ENCODE assay signal across 19 cellular contexts in the genomic region with DNA sequence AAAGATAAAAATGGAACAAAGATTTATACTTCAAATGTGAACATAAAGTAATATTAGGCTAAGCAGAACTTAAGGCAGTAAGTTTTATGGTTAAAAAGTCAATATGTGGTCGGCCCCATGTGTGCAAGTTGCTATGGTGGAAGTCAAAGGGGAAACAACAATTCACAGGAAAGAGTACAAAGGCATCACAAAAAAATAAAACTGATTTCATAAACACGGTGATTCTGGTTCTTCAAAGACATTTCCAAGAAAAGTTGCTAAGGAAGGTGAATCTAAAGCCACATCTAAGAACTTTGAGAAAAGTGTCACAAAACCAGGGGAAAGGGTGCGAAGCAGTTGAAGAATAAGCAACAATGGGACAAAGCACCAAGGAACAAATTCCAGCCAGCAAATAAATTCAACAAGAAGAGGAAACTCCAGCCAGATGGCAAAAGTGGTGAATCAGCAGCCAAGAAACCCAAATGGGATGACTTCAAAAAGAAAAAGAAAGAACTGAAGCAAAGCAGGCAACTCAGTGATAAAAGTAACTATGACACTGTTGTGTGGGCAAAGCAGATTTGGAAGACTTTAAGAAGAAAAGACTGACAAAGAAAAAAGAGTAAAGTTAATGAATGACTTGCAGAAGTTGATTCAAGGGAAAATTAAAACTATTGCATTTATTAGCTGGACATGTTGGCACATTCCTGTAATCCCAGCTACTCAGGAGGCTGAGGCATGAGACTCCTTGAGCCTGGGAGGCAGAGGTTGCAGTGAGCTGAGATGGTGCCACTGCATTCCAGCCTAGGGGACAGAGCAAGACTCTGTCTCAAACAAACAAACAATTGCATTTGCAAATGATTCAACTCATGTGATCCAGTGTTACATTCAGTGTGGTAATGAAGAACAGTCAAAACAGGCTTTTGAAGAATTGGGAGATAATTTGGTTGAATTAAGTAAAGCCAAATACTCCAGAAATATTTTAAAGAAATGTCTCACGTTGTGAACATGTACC. TPM values are rescaled to one million over a fixed set of nuclear protein-coding genes. Genes with fewer than 3 reads are reported as not detected.
DNase-seq lines count a peak whose midpoint lies in the region; ATAC-seq and TF ChIP-seq lines count a peak whose summit lies in the region.
"Had no signal": no experiment of that assay in that cellular context is flagged by ENCODE, and none has a peak within 500 bp of the region (broad histone marks: within the 10 kb centered on the region; RNA-seq: fewer than 3 reads in every experiment).

No MANE protein-coding gene starts in this region.

- H3K36me3 ChIP-seq in osteoblast (ENCODE audit: insufficient read depth, low read length) = no peaks in the 10 kb centered on the region
- no peaks in the 10 kb centered on the region for H3K36me3 ChIP-seq in spleen
- H3K36me3 ChIP-seq: SJCRH30, upper lobe of right lung had no signal

- no peak for TF ChIP-seq POLR2A in spleen (IDR thresholded peaks at IDR 0.05)

- no peaks in the 10 kb centered on the region for H3K79me2 ChIP-seq in osteoblast (ENCODE audit: insufficient read depth, low read length)

- ATAC-seq in effector memory CD8-positive, alpha-beta T cell (replicated peaks) = no peak
- ATAC-seq: upper lobe of right lung had no signal

- peak overlapping the region; percentile 17 for H3K4me3 Mint-ChIP-seq in activated CD4-positive, alpha-beta T cell treated with anti-CD3 and anti-CD28 coated beads, Interleukin-2, amount 10 ng/mL, durations not matched to agents 7 days and 5 days
- H3K4me3 Mint-ChIP-seq in T-helper 1 cell treated with Interleukin-12 subunit alpha and Interleukin-12 subunit beta and Interleukin-4 antibody, amounts not matched to agents 30 μg/mL and 1 μg/mL, for 36 hours = peak overlapping the region; percentile 64
- peak overlapping the region; percentile 26 to 64 for H3K4me3 Mint-ChIP-seq in effector memory CD8-positive, alpha-beta T cell
- H3K4me3 Mint-ChIP-seq: H9, mesothelial cell of epicardium had no signal

- H4K20me1 ChIP-seq in osteoblast (ENCODE audit: insufficient read depth, low read length) = no peaks in the 10 kb centered on the region

- TF ChIP-seq CTCF in osteoblast (IDR thresholded peaks at IDR 0.05; ENCODE audit: extremely low read depth, low read depth, low read length) (no peak), spleen (IDR thresholded peaks at IDR 0.05 in 8 of 11, conservative IDR thresholded peaks at IDR 0.05 in 3 of 11) (no peak)

- peaks cover 3% of the 10 kb centered on the region for H3K27me3 ChIP-seq in osteoblast (ENCODE audit: insufficient read depth, low read length)
- peaks cover 0 to 4% (median 0%) of the 10 kb centered on the region in 7 donors for H3K27me3 ChIP-seq in spleen (replicated peaks in 1 of 7)
- H3K27me3 ChIP-seq: SJCRH30, upper lobe of right lung had no signal

- peaks cover 25% of the 10 kb centered on the region for H3K36me3 Mint-ChIP-seq in activated CD4-positive, alpha-beta T cell treated with anti-CD3 and anti-CD28 coated beads, Interleukin-2, amount 10 ng/mL, durations not matched to agents 7 days and 5 days (ENCODE audit: low read depth)
- H3K36me3 Mint-ChIP-seq in T-helper 1 cell treated with Interleukin-12 subunit alpha and Interleukin-12 subunit beta and Interleukin-4 antibody, amounts not matched to agents 30 μg/mL and 1 μg/mL, for 36 hours (ENCODE audit: low read depth) = peaks cover 21% of the 10 kb centered on the region
- peaks cover 3% of the 10 kb centered on the region for H3K36me3 Mint-ChIP-seq in effector memory CD8-positive, alpha-beta T cell (ENCODE audit: insufficient read depth)
- H3K36me3 Mint-ChIP-seq: mesothelial cell of epicardium had no signal

- H3K4me1 ChIP-seq in osteoblast (ENCODE audit: insufficient read depth, low read length) (no peaks in the 10 kb centered on the region), spleen (peaks cover 0 to 5% (median 0%) of the 10 kb centered on the region in 6 donors)
- H3K4me1 ChIP-seq: SJCRH30, upper lobe of right lung had no signal

- peaks cover 42% of the 10 kb centered on the region for H3K4me1 Mint-ChIP-seq in activated CD4-positive, alpha-beta T cell treated with anti-CD3 and anti-CD28 coated beads, Interleukin-2, amount 10 ng/mL, durations not matched to agents 7 days and 5 days
- peaks cover 38% of the 10 kb centered on the region for H3K4me1 Mint-ChIP-seq in T-helper 1 cell treated with Interleukin-12 subunit alpha and Interleukin-12 subunit beta and Interleukin-4 antibody, amounts not matched to agents 30 μg/mL and 1 μg/mL, for 36 hours (ENCODE audit: low read depth)
- H3K4me1 Mint-ChIP-seq in effector memory CD8-positive, alpha-beta T cell (ENCODE audit: low read depth in 2 of 2) = peaks cover 17 to 21% of the 10 kb centered on the region in 2 donors
- H3K4me1 Mint-ChIP-seq: mesothelial cell of epicardium had no signal

- H3K4me2 ChIP-seq in osteoblast (ENCODE audit: insufficient read depth, low read length) = no peak overlapping the region

- H3K27ac ChIP-seq in osteoblast (ENCODE audit: low read depth, low read length) (no peak overlapping the region), spleen (no peak overlapping the region)
- H3K27ac ChIP-seq: SJCRH30, upper lobe of right lung had no signal

- CTCF ChIA-PET in activated CD4-positive, alpha-beta T cell treated with anti-CD3 and anti-CD28 coated beads, Interleukin-2, amount 10 ng/mL, durations not matched to agents 7 days and 5 days (lab: Charles Lee) = interaction anchor here (0.6 to 1.6 kb wide), 4 partner anchors 67 to 296 kb away, joined by 3 to 5 read pairs (median 3); no protein-coding TSS in a partner anchor

- no peaks in the 10 kb centered on the region for H3K9me3 ChIP-seq in osteoblast (ENCODE audit: low read depth, low read length)
- no peaks in the 10 kb centered on the region for H3K9me3 ChIP-seq in spleen
- H3K9me3 ChIP-seq: SJCRH30, upper lobe of right lung had no signal

- DNase-seq in activated CD4-positive, alpha-beta T cell treated with anti-CD3 and anti-CD28 coated beads, Interleukin-2, amount 10 ng/mL, durations not matched to agents 7 days and 5 days = peak; percentile 43
- no peak for DNase-seq in activated CD4-positive, alpha-beta T cell treated with anti-CD3 and anti-CD28 coated beads, Interleukin-2, amount 50 U/mL, for 4 hours
- no peak for DNase-seq in effector memory CD8-positive, alpha-beta T cell
- peak; percentile 44 for DNase-seq in osteoblast (ENCODE audit: insufficient read length, low spot score, missing footprints)
- DNase-seq in HuH-7 (ENCODE audit: low spot score) = no peak
- no peak for DNase-seq in spleen
- DNase-seq in stimulated activated CD4-positive, alpha-beta T cell treated with anti-CD3 and anti-CD28 coated beads, Interleukin-4, amount 100 ng/mL, for 24 hours = no peak
- DNase-seq: H9; head of caudate nucleus; NCI-H187 treated with DMSO at 0.1 percent for 48 hours; NCI-H446 treated with DMSO at 0.1 percent for 48 hours; SJCRH30; stimulated activated CD4-positive, alpha-beta T cell treated with anti-CD3 and anti-CD28 coated beads, Interleukin-4, amount 100 ng/mL, for 4 hours; upper lobe of right lung had no signal

- peaks cover 25% of the 10 kb centered on the region for H3K27me3 Mint-ChIP-seq in activated CD4-positive, alpha-beta T cell treated with anti-CD3 and anti-CD28 coated beads, Interleukin-2, amount 10 ng/mL, durations not matched to agents 7 days and 5 days
- peaks cover 23% of the 10 kb centered on the region for H3K27me3 Mint-ChIP-seq in T-helper 1 cell treated with Interleukin-12 subunit alpha and Interleukin-12 subunit beta and Interleukin-4 antibody, amounts not matched to agents 30 μg/mL and 1 μg/mL, for 36 hours (ENCODE audit: low read depth)
- no peaks in the 10 kb centered on the region for H3K27me3 Mint-ChIP-seq in effector memory CD8-positive, alpha-beta T cell

- intact Hi-C loops in spleen (cut with DNase I; ENCODE audit: low total_unique reads) = no loop called here

- no peak overlapping the region for H2AFZ ChIP-seq in osteoblast (ENCODE audit: low read length)

- no peak overlapping the region for H3K4me3 ChIP-seq in osteoblast (ENCODE audit: insufficient read depth, low read length)
- no peak overlapping the region for H3K4me3 ChIP-seq in spleen
- H3K4me3 ChIP-seq: SJCRH30, upper lobe of right lung had no signal

- 53 to 61% (median 57%) methylated on average over 4 of the region's 4 CpGs for WGBS in spleen, 5 donors

- peaks cover 13% of the 10 kb centered on the region for H3K9me3 Mint-ChIP-seq in activated CD4-positive, alpha-beta T cell treated with anti-CD3 and anti-CD28 coated beads, Interleukin-2, amount 10 ng/mL, durations not matched to agents 7 days and 5 days
- H3K9me3 Mint-ChIP-seq in T-helper 1 cell treated with Interleukin-12 subunit alpha and Interleukin-12 subunit beta and Interleukin-4 antibody, amounts not matched to agents 30 μg/mL and 1 μg/mL, for 36 hours = peaks cover 3% of the 10 kb centered on the region
- H3K9me3 Mint-ChIP-seq in effector memory CD8-positive, alpha-beta T cell = peaks cover 15 to 19% of the 10 kb centered on the region in 2 donors
- H3K9me3 Mint-ChIP-seq: H9, mesothelial cell of epicardium had no signal

- peak overlapping the region; percentile 81 for H3K27ac Mint-ChIP-seq in activated CD4-positive, alpha-beta T cell treated with anti-CD3 and anti-CD28 coated beads, Interleukin-2, amount 10 ng/mL, durations not matched to agents 7 days and 5 days
- H3K27ac Mint-ChIP-seq in T-helper 1 cell treated with Interleukin-12 subunit alpha and Interleukin-12 subunit beta and Interleukin-4 antibody, amounts not matched to agents 30 μg/mL and 1 μg/mL, for 36 hours = peak overlapping the region; percentile 79
- peak overlapping the region in 1 of 2 donors; percentile 11 for H3K27ac Mint-ChIP-seq in effector memory CD8-positive, alpha-beta T cell
- H3K27ac Mint-ChIP-seq: mesothelial cell of epicardium had no signal

- POLR2A ChIA-PET in activated CD4-positive, alpha-beta T cell treated with anti-CD3 and anti-CD28 coated beads, Interleukin-2, amount 10 ng/mL, durations not matched to agents 7 days and 5 days (lab: Charles Lee) = no interaction called here

RNA-seq across cellular contexts. Expression of a gene that starts 19.5 kb away (rescaled TPM):
- under 1 TPM in 1 of 2 experiments, not detected in 1; 0.07 TPM for total RNA-seq in activated CD4-positive, alpha-beta T cell treated with anti-CD3 and anti-CD28 coated beads, Interleukin-2, amount 10 ng/mL, durations not matched to agents 7 days and 5 days
- total RNA-seq in osteoblast (1.4 and 1.5 TPM in 2 replicates), spleen (10 to 100 TPM in 6 of 7 donors, 1 to 10 TPM in 1; 7.5 to 20.5 (median 10.9) TPM)
- 1 to 10 TPM in 1 of 3 donors, under 1 TPM in 2; 0.67 to 1.4 (median 0.88) TPM for polyA plus RNA-seq in spleen
- total RNA-seq: endothelial cell of umbilical vein, H9, kidney epithelial cell, MCF 10A, SJCRH30 had no signal
- polyA plus RNA-seq: endothelial cell of umbilical vein had no signal

RNA-seq across cellular contexts. Expression of a gene that starts 27.2 kb away (rescaled TPM):
- 10 to 100 TPM; 54.5 to 60.4 TPM for total RNA-seq in activated CD4-positive, alpha-beta T cell treated with anti-CD3 and anti-CD28 coated beads, Interleukin-2, amount 10 ng/mL, durations not matched to agents 7 days and 5 days
- 2.9 and 3.3 TPM in 2 replicates for total RNA-seq in osteoblast
- 10 to 100 TPM; 13.2 to 44.7 (median 16.2) TPM for total RNA-seq in spleen
- polyA plus RNA-seq in spleen = 1 to 10 TPM; 1.5 to 3.0 (median 2.8) TPM
- total RNA-seq: endothelial cell of umbilical vein had no signal
- polyA plus RNA-seq: endothelial cell of umbilical vein had no signal

Comparison
In these comparisons a context has a peak if more than half of its experiments do, and no peak if none do; other contexts are left out.
1. DNase-seq: peak in activated CD4-positive, alpha-beta T cell treated with anti-CD3 and anti-CD28 coated beads, Interleukin-2, amount 10 ng/mL, durations not matched to agents 7 days and 5 days (single experiment) and osteoblast (single experiment); none in activated CD4-positive, alpha-beta T cell treated with anti-CD3 and anti-CD28 coated beads, Interleukin-2, amount 50 U/mL, for 4 hours (0 of 2), effector memory CD8-positive, alpha-beta T cell (0 of 3), HuH-7 (single experiment), spleen (single experiment) and stimulated activated CD4-positive, alpha-beta T cell treated with anti-CD3 and anti-CD28 coated beads, Interleukin-4, amount 100 ng/mL, for 24 hours (single experiment).
2. Peak in every context shown above with its lines, with median percentiles within 50 percentile points of each other: H3K4me3 Mint-ChIP-seq.